In the genomic region with DNA sequence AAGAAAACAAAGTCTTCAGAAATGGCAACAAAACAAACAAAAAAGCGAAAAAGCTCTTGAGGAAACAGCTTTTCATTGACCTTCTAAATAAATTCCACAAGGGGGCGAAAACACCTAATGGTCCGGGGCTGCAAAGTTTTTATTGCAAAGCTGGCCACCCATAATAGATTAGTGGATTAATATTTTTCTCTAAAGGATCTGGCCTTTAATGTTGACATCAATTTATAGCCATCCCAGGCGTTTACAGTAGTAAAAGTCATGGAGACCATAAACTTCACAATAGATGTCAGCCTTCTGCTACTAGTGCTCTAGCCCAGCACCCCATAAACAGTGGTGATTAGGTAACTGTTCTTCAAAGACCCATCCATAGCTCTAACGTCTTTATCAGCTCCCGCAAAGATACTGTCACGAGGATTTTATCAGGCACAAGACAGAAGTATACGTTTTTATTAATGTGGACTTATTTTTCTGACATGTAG, we compare ENCODE assay signal across 1 cellular context.
TF ChIP-seq lines count a peak whose summit lies in the region.

No MANE protein-coding gene starts in this region.

TF ChIP-seq in H1, 55 proteins besides CTCF, POLR2A, EP300 and RAD21 (continued from another document):
- TF ChIP-seq, protein P1, sequence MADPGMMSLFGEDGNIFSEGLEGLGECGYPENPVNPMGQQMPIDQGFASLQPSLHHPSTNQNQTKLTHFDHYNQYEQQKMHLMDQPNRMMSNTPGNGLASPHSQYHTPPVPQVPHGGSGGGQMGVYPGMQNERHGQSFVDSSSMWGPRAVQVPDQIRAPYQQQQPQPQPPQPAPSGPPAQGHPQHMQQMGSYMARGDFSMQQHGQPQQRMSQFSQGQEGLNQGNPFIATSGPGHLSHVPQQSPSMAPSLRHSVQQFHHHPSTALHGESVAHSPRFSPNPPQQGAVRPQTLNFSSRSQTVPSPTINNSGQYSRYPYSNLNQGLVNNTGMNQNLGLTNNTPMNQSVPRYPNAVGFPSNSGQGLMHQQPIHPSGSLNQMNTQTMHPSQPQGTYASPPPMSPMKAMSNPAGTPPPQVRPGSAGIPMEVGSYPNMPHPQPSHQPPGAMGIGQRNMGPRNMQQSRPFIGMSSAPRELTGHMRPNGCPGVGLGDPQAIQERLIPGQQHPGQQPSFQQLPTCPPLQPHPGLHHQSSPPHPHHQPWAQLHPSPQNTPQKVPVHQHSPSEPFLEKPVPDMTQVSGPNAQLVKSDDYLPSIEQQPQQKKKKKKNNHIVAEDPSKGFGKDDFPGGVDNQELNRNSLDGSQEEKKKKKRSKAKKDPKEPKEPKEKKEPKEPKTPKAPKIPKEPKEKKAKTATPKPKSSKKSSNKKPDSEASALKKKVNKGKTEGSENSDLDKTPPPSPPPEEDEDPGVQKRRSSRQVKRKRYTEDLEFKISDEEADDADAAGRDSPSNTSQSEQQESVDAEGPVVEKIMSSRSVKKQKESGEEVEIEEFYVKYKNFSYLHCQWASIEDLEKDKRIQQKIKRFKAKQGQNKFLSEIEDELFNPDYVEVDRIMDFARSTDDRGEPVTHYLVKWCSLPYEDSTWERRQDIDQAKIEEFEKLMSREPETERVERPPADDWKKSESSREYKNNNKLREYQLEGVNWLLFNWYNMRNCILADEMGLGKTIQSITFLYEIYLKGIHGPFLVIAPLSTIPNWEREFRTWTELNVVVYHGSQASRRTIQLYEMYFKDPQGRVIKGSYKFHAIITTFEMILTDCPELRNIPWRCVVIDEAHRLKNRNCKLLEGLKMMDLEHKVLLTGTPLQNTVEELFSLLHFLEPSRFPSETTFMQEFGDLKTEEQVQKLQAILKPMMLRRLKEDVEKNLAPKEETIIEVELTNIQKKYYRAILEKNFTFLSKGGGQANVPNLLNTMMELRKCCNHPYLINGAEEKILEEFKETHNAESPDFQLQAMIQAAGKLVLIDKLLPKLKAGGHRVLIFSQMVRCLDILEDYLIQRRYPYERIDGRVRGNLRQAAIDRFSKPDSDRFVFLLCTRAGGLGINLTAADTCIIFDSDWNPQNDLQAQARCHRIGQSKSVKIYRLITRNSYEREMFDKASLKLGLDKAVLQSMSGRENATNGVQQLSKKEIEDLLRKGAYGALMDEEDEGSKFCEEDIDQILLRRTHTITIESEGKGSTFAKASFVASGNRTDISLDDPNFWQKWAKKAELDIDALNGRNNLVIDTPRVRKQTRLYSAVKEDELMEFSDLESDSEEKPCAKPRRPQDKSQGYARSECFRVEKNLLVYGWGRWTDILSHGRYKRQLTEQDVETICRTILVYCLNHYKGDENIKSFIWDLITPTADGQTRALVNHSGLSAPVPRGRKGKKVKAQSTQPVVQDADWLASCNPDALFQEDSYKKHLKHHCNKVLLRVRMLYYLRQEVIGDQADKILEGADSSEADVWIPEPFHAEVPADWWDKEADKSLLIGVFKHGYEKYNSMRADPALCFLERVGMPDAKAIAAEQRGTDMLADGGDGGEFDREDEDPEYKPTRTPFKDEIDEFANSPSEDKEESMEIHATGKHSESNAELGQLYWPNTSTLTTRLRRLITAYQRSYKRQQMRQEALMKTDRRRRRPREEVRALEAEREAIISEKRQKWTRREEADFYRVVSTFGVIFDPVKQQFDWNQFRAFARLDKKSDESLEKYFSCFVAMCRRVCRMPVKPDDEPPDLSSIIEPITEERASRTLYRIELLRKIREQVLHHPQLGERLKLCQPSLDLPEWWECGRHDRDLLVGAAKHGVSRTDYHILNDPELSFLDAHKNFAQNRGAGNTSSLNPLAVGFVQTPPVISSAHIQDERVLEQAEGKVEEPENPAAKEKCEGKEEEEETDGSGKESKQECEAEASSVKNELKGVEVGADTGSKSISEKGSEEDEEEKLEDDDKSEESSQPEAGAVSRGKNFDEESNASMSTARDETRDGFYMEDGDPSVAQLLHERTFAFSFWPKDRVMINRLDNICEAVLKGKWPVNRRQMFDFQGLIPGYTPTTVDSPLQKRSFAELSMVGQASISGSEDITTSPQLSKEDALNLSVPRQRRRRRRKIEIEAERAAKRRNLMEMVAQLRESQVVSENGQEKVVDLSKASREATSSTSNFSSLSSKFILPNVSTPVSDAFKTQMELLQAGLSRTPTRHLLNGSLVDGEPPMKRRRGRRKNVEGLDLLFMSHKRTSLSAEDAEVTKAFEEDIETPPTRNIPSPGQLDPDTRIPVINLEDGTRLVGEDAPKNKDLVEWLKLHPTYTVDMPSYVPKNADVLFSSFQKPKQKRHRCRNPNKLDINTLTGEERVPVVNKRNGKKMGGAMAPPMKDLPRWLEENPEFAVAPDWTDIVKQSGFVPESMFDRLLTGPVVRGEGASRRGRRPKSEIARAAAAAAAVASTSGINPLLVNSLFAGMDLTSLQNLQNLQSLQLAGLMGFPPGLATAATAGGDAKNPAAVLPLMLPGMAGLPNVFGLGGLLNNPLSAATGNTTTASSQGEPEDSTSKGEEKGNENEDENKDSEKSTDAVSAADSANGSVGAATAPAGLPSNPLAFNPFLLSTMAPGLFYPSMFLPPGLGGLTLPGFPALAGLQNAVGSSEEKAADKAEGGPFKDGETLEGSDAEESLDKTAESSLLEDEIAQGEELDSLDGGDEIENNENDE (IDR thresholded peaks at IDR 0.05; ENCODE audit: insufficient replicate concordance, low read length) = peak; percentile 85
